8 cellular contexts compared by ENCODE assay signal in the genomic region with DNA sequence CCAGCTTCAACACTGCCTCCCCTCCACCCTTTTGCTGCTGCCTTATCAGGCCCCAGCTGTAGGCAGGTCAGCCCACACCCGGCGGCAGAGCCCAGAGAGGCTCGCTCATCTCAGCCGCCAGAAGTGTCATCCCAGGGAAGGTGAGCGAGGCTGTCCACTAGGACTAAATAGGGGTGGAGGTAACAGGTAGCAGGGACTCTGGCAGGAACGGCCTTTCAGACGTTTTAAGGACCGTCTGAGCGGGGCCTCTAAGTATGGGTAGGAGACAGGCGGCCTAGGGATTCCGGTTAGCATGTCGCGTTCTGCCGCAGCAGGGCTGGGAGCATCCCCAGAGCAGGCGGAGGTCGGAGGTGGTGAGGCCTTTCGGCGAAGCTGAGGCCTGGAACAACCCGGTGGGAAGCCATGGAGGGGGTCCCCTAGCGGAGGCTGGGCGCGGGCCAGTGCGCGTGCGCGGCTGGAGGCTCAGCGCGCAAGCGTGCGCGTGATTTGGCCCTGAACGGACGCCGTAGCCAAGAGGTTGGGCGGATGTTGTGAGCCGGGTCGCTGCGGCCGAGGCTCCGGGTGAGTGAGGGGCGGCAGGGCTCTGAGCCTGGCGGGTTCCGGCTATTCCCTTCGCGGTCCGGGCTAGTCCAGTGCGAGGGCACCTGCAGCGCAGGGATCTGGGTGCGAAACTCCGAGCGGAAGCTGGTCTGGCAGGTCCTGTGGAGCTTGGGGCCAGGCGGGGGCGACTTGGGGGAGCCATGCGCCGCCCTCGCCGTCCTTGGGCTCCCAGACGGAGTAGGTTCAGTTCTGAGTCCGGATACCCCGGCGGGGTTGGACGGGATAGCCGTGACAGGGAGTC. TPM values are rescaled to one million over a fixed set of nuclear protein-coding genes. Genes with fewer than 3 reads are reported as not detected.
DNase-seq lines count a peak whose midpoint lies in the region; ATAC-seq and TF ChIP-seq lines count a peak whose summit lies in the region.

A gene (minus strand): TSS at position 429 of the 841 bp plus-strand sequence. CDS start 783 bp downstream, outside the sequence.
A gene (plus strand): TSS at position 512 of the 841 bp plus-strand sequence. CDS start 1,609 bp downstream, outside the sequence.

- H3K4me3 ChIP-seq in GM06990 (replicated peaks; ENCODE audit: low read depth, low read length) = peak within 1 kb of the TSS; percentile 90
- H3K4me3 ChIP-seq in right atrium auricular region = peak within 1 kb of the TSS; percentile 82 to 97
- peak within 1 kb of the TSS; percentile 90 for H3K4me3 ChIP-seq in retinal pigment epithelial cell (ENCODE audit: low read length)

- peaks cover 0 to 44% of the 10 kb centered on the region in 2 donors for H3K4me1 ChIP-seq in right atrium auricular region

- WGBS in adipose tissue, 3 donors = 2 to 3% (median 2%) methylated on average over 57 to 63 of the region's 63 CpGs

- H3K36me3 ChIP-seq in GM06990 (ENCODE audit: control insufficient read depth, insufficient read depth, low read length) = peaks cover 1% of the 10 kb centered on the region; the same call in 1 of the 2 replicates
- no peaks in the 10 kb centered on the region for H3K36me3 ChIP-seq in right atrium auricular region

- ATAC-seq in HG02610 (IDR thresholded peaks at IDR 0.05; ENCODE audit: unreplicated experiment) (peak; percentile 47), GM19455 (IDR thresholded peaks at IDR 0.05; ENCODE audit: unreplicated experiment) (no peak)

- no peaks in the 10 kb centered on the region for H3K27me3 ChIP-seq in GM06990 (replicated peaks; ENCODE audit: control insufficient read depth, insufficient read depth, low read length)
- H3K27me3 ChIP-seq in right atrium auricular region = no peaks in the 10 kb centered on the region

- H3K27ac ChIP-seq in adipose tissue (ENCODE audit: low read depth, low read length) (no peak within 1 kb of the TSS), right atrium auricular region (peak within 1 kb of the TSS; percentile 71 to 88)

- DNase-seq in GM06990 (ENCODE audit: extremely low read depth, insufficient read length) = peak; percentile 94
- peak; percentile 88 for DNase-seq in RPMI7951 (ENCODE audit: low read depth)
- peak; percentile 86 for DNase-seq in right atrium auricular region (ENCODE audit: low spot score)
- DNase-seq in retinal pigment epithelial cell (ENCODE audit: low read depth) = peak; percentile 60
- no peak for DNase-seq in amniotic stem cell (lab: John Stamatoyannopoulos, UW)

- TF ChIP-seq CTCF in GM06990 (IDR thresholded peaks at IDR 0.05; ENCODE audit: insufficient read depth, low read length, poor library complexity, severe bottlenecking) = peak; percentile 53
- peak in 1 of 2 donors; percentile 57 for TF ChIP-seq CTCF in right atrium auricular region (IDR thresholded peaks at IDR 0.05)
- TF ChIP-seq CTCF in retinal pigment epithelial cell (conservative IDR thresholded peaks at IDR 0.05; ENCODE audit: low read depth, low read length) = peak; percentile 35

- no peaks in the 10 kb centered on the region for H3K9me3 ChIP-seq in right atrium auricular region

RNA-seq across cellular contexts. Expression of the first gene that starts in this region (rescaled TPM):
- total RNA-seq in RPMI7951 (2014; rRNA removed; shearing (Covaris generic)) = 0.88 and 3.4 TPM in 2 replicates
- 10 to 100 TPM; 14.3 to 22.2 (median 19.1) TPM for polyA plus RNA-seq in adipose tissue
- total RNA-seq in right atrium auricular region = 1 to 10 TPM; 3.9 to 8.0 TPM

RNA-seq across cellular contexts. Expression of the second gene that starts in this region (rescaled TPM):
- total RNA-seq in RPMI7951 (2014; rRNA removed; shearing (Covaris generic)) = 11.0 and 17.4 TPM in 2 replicates
- polyA plus RNA-seq in adipose tissue = 10 to 100 TPM; 12.3 to 20.9 (median 13.6) TPM
- total RNA-seq in right atrium auricular region = 10 to 100 TPM; 29.1 to 29.8 TPM
